ENCODE assay signal across 1 cellular context in genomic region chr14:36373982-36374673, GRCh38.
TF ChIP-seq lines count a peak whose summit lies in the region.

No MANE protein-coding gene starts in this region.

TF ChIP-seq in K562, 482 proteins besides CTCF, POLR2A, EP300 and RAD21 (continued from another document):
- TF ChIP-seq LCOR (CRISPR knock-in tag; IDR thresholded peaks at IDR 0.05) (no peak), NBN (IDR thresholded peaks at IDR 0.05; ENCODE audit: low read depth) (no peak), L3MBTL2 (IDR thresholded peaks at IDR 0.05) (peak; percentile 94), JUND (IDR thresholded peaks at IDR 0.05; ENCODE audit: borderline replicate concordance, low read depth, low read length) (0 out of 2 replicates have a peak, but pooled peaks have one; percentile 13), JUND (tag; IDR thresholded peaks at IDR 0.05; ENCODE audit: borderline replicate concordance, low read depth, low read length) (no peak; the same call in 2 of the 3 replicates), RCOR1 (IDR thresholded peaks at IDR 0.05; ENCODE audit: borderline replicate concordance in 1 of 2, low read depth in 2 of 2, low read length in 2 of 2) (0 out of 4 replicates have a peak, but pooled peaks of 1 of the 2 experiments have one; percentile 8), YBX1 (IDR thresholded peaks at IDR 0.05) (no peak), ELK1 (CRISPR knock-in tag; IDR thresholded peaks at IDR 0.05) (no peak), RNF2 (IDR thresholded peaks at IDR 0.05) (0 out of 2 replicates have a peak, but pooled peaks have one; percentile 23), HMBOX1 (IDR thresholded peaks at IDR 0.05) (peak; percentile 30; the same call in 1 of the 2 replicates), SETDB1 (IDR thresholded peaks at IDR 0.05; ENCODE audit: low read length) (no peak), STAG1 (CRISPR knock-in tag; IDR thresholded peaks at IDR 0.05; ENCODE audit: borderline replicate concordance) (peak; percentile 36; the same call in 1 of the 2 replicates), BHLHE40 (IDR thresholded peaks at IDR 0.05; ENCODE audit: low read length) (0 out of 2 replicates have a peak, but pooled peaks have one; percentile 15), SMC3 (conservative IDR thresholded peaks at IDR 0.05; ENCODE audit: insufficient read depth, low read depth, low read length) (peak; percentile 85), MYC (IDR thresholded peaks at IDR 0.05; ENCODE audit: low read depth, low read length) (peak; percentile 45), MYC (CRISPR knock-in tag; IDR thresholded peaks at IDR 0.05; ENCODE audit: borderline replicate concordance, low read depth) (no peak), NRF1 (conservative IDR thresholded peaks at IDR 0.05 in 1 of 2, IDR thresholded peaks at IDR 0.05 in 1 of 2) (peak; percentile 88 to 90), MEIS2 (IDR thresholded peaks at IDR 0.05; ENCODE audit: partially characterized antibody) (peak; percentile 23), NFRKB (IDR thresholded peaks at IDR 0.05; ENCODE audit: low read depth) (no peak), NR4A1 (CRISPR knock-in tag; IDR thresholded peaks at IDR 0.05) (no peak), NR4A1 (tag; IDR thresholded peaks at IDR 0.05) (no peak), TBP (optimal IDR thresholded peaks at IDR 0.05; ENCODE audit: low read depth, low read length) (no peak), E2F6 (IDR thresholded peaks at IDR 0.05; ENCODE audit: borderline replicate concordance in 1 of 2, extremely low read depth in 1 of 2, insufficient read depth in 1 of 2, insufficient read length in 1 of 2, low read depth in 1 of 2, low read length in 1 of 2, poor library complexity in 1 of 2, severe bottlenecking in 1 of 2) (peak; percentile 52 to 83), ZNF146 (CRISPR knock-in tag; IDR thresholded peaks at IDR 0.05; ENCODE audit: unreplicated experiment) (no peak), DEAF1 (CRISPR knock-in tag; IDR thresholded peaks at IDR 0.05) (peak; percentile 27; the same call in 1 of the 2 replicates), DIDO1 (tag; IDR thresholded peaks at IDR 0.05; ENCODE audit: low read depth) (no peak), LARP7 (IDR thresholded peaks at IDR 0.05) (no peak), HCFC1 (IDR thresholded peaks at IDR 0.05; ENCODE audit: low read depth, low read length) (0 out of 2 replicates have a peak, but pooled peaks have one; percentile 9), CSDE1 (IDR thresholded peaks at IDR 0.05) (no peak), MGA (IDR thresholded peaks at IDR 0.05) (peak; percentile 77), DACH1 (IDR thresholded peaks at IDR 0.05; ENCODE audit: partially characterized antibody) (no peak), RAD51 (IDR thresholded peaks at IDR 0.05; ENCODE audit: borderline replicate concordance, low read depth) (0 out of 2 replicates have a peak, but pooled peaks have one; percentile 29)
